Comparison of ENCODE assay signal across 8 cellular contexts in the genomic region with DNA sequence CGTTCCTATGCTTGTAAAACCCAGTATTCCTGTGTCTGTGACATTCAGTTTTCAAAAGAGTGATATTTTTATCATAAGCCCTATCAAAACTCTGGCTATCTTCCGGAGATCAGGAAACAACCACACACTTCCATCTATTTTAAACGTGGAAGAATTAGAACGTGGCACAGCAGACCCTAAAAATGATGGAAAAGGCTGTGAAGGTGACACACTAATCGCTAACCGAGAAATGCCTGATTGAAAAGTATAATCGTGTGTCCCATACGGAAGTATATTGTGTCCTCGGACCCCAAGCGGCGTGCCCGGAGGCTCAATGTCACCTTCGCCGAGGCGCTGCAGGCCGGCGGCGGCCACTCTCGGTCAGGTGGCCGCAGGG. TPM values are rescaled to one million over a fixed set of nuclear protein-coding genes. Genes with fewer than 3 reads are reported as not detected.
DNase-seq lines count a peak whose midpoint lies in the region; TF ChIP-seq lines count a peak whose summit lies in the region.

No MANE protein-coding gene starts in this region.

- no peak for TF ChIP-seq POLR2A in testis (IDR thresholded peaks at IDR 0.05)

- WGBS in testis, 2 donors = 0% methylated on average over 14 to 20 of the region's 20 CpGs

- H3K36me3 ChIP-seq in BLaER1 treated with 17β-estradiol and CSF1 and Interleukin-3, amounts not matched to agents 10 nM and 100 nM = peaks cover 11 to 41% (median 31%) of the 10 kb centered on the region in 11 experiments; a peak in 19 of 22 replicates
- H3K36me3 ChIP-seq in HUES6 (ENCODE audit: control insufficient read depth, insufficient read depth, low read length) (peaks cover 8% of the 10 kb centered on the region; the same call in 1 of the 2 replicates), testis (ENCODE audit: low read depth, missing control alignments) (no peaks in the 10 kb centered on the region)

- no peak for TF ChIP-seq CTCF in testis (IDR thresholded peaks at IDR 0.05)

- H3K9me3 ChIP-seq in BLaER1 treated with 17β-estradiol and CSF1 and Interleukin-3, amounts not matched to agents 10 nM and 100 nM (replicated peaks in 1 of 11) = no peaks in the 10 kb centered on the region
- H3K9me3 ChIP-seq in HUES6 (ENCODE audit: control insufficient read depth, insufficient read depth, low read depth, low read length) (no peaks in the 10 kb centered on the region), testis (no peaks in the 10 kb centered on the region)

- intact Hi-C loops in testis (cut with DNase I; ENCODE audit: low total_unique reads) = no loop called here

- H3K4me1 ChIP-seq in BLaER1 treated with 17β-estradiol and CSF1 and Interleukin-3, amounts not matched to agents 10 nM and 100 nM = peaks cover 27 to 40% (median 34%) of the 10 kb centered on the region in 10 experiments
- H3K4me1 ChIP-seq in HUES6 (ENCODE audit: control insufficient read depth, insufficient read depth, low read length) = no peaks in the 10 kb centered on the region
- H3K4me1 ChIP-seq in testis = peaks cover 13% of the 10 kb centered on the region

- peak overlapping the region; percentile 71 to 96 (median 84) for H3K4me2 ChIP-seq in BLaER1 treated with 17β-estradiol and CSF1 and Interleukin-3, amounts not matched to agents 10 nM and 100 nM

- peak overlapping the region; percentile 85 to 100 (median 97) for H3K4me3 ChIP-seq in BLaER1 treated with 17β-estradiol and CSF1 and Interleukin-3, amounts not matched to agents 10 nM and 100 nM
- H3K4me3 ChIP-seq in HUES6 (ENCODE audit: low read depth, low read length) = peak overlapping the region; percentile 84
- H3K4me3 ChIP-seq in testis = peak overlapping the region; percentile 96 to 100

- peak overlapping the region; percentile 93 to 100 (median 97) for H3K9ac ChIP-seq in BLaER1 treated with 17β-estradiol and CSF1 and Interleukin-3, amounts not matched to agents 10 nM and 100 nM
- H3K9ac ChIP-seq in HUES6 (ENCODE audit: low read length) = peak overlapping the region; percentile 94

- peaks cover 41 to 56% (median 49%) of the 10 kb centered on the region in 11 experiments for H4K20me1 ChIP-seq in BLaER1 treated with 17β-estradiol and CSF1 and Interleukin-3, amounts not matched to agents 10 nM and 100 nM

- H3K27me3 ChIP-seq in BLaER1 treated with 17β-estradiol and CSF1 and Interleukin-3, amounts not matched to agents 10 nM and 100 nM = no peaks in the 10 kb centered on the region
- H3K27me3 ChIP-seq in HUES6 (ENCODE audit: control insufficient read depth, insufficient read depth, low read length) (no peaks in the 10 kb centered on the region), testis (no peaks in the 10 kb centered on the region)

- H3K27ac ChIP-seq in BLaER1 treated with 17β-estradiol and CSF1 and Interleukin-3, amounts not matched to agents 10 nM and 100 nM = peak overlapping the region; percentile 89 to 99 (median 96)
- H3K27ac ChIP-seq in HUES6 (ENCODE audit: low read depth, low read length) = peak overlapping the region; percentile 95
- H3K27ac ChIP-seq in angular gyrus (ENCODE audit: low read depth, low read length) = peak overlapping the region; percentile 97
- peak overlapping the region; percentile 86 to 91 for H3K27ac ChIP-seq in testis

- DNase-seq in kidney glomerular epithelial cell (lab: John Stamatoyannopoulos, UW) = peak; percentile 4
- no peak for DNase-seq in testis
- DNase-seq in activated CD4-positive, CD25-positive, alpha-beta regulatory T cell treated with anti-CD3 and anti-CD28 coated beads, Interleukin-2, amount 50 U/mL, for 72 hours = no peak
- no peak for DNase-seq in iPS-NIHi7 (ENCODE audit: extremely low spot score)
- DNase-seq in NCI-H1436 (lab: John Stamatoyannopoulos, UW) = no peak

RNA-seq across cellular contexts. Expression of gene COX5A, which starts 0.7 kb away (rescaled TPM):
- 100 to 1,000 TPM in 1 of 2 donors, 10 to 100 TPM in 1; 77.4 to 107 TPM for total RNA-seq in testis
- polyA plus RNA-seq in testis (ENCODE audit: insufficient read depth, low read depth, low replicate concordance) = 426 TPM

RNA-seq across cellular contexts. Expression of gene RPP25, which starts 19.4 kb away (rescaled TPM):
- total RNA-seq in testis = 10 to 100 TPM in 1 of 2 donors, 1 to 10 TPM in 1; 6.5 to 15.9 TPM
- polyA plus RNA-seq in testis (ENCODE audit: insufficient read depth, low read depth, low replicate concordance) = 6.8 TPM

RNA-seq across cellular contexts. Expression of gene FAM219B, which starts 30.6 kb away (rescaled TPM):
- total RNA-seq in testis = 10 to 100 TPM; 40.2 to 40.6 TPM
- 32.6 TPM for polyA plus RNA-seq in testis (ENCODE audit: insufficient read depth, low read depth, low replicate concordance)

RNA-seq across cellular contexts. Expression of gene MPI, which starts 47.4 kb away (rescaled TPM):
- 10 to 100 TPM; 65.4 to 78.1 TPM for total RNA-seq in testis
- polyA plus RNA-seq in testis (ENCODE audit: insufficient read depth, low read depth, low replicate concordance) = 92.6 TPM

RNA-seq across cellular contexts. Expression of gene SCAMP5, which starts 58.1 kb away (rescaled TPM):
- 10 to 100 TPM; 25.3 to 37.0 TPM for total RNA-seq in testis
- 27.4 TPM for polyA plus RNA-seq in testis (ENCODE audit: insufficient read depth, low read depth, low replicate concordance)
